ENCODE assay signal across 22 cellular contexts in genomic region chr15:98758224-98758623, GRCh38.
"Had no signal": no experiment of that assay in that cellular context is flagged by ENCODE, and none has a peak within 500 bp of the region (broad histone marks: within the 10 kb centered on the region; RNA-seq: fewer than 3 reads in every experiment).

No MANE protein-coding gene starts in this region.

- H2AFZ ChIP-seq: hepatocyte had no signal

- H3K27me3 Mint-ChIP-seq: activated naive CD4-positive, alpha-beta T cell treated with anti-CD3 and anti-CD28 coated beads, Interleukin-2, amount 50 U/mL, for 24 hours; naive thymus-derived CD8-positive, alpha-beta T cell; stimulated activated naive CD8-positive, alpha-beta T cell treated with anti-CD3 and anti-CD28 coated beads, Interleukin-15, amount 100 ng/mL, for 72 hours; type B pancreatic cell had no signal

- H3K4me2 ChIP-seq: hepatocyte, smooth muscle cell had no signal

- H3K27ac ChIP-seq: hepatocyte, pancreas, right lobe of liver, suprapubic skin had no signal

- FAIRE-seq: islet of Langerhans, pancreas had no signal

- H3K27ac Mint-ChIP-seq: activated T-cell treated with anti-CD3 and anti-CD28 coated beads, Interleukin-2, amount 50 U/mL, for 72 hours; T-helper 2 cell treated with Interferon-gamma antibody and Interleukin-4, amounts not matched to agents 5 μg/mL and 100 μg/mL, for 36 hours; type B pancreatic cell had no signal

- H3K9me3 ChIP-seq: neutrophil, pancreas, right lobe of liver, suprapubic skin had no signal

- ATAC-seq: activated T-cell treated with anti-CD3 and anti-CD28 coated beads, Interleukin-2, amount 50 U/mL, for 72 hours; left cardiac atrium; naive thymus-derived CD8-positive, alpha-beta T cell; pancreas; right lobe of liver; stimulated activated naive CD8-positive, alpha-beta T cell treated with anti-CD3 and anti-CD28 coated beads, Interleukin-15, amount 100 ng/mL, for 72 hours had no signal

- H3K27me3 ChIP-seq: dorsolateral prefrontal cortex, hepatocyte, neutrophil, pancreas, right lobe of liver, suprapubic skin had no signal

- H3K9me3 Mint-ChIP-seq: activated naive CD4-positive, alpha-beta T cell treated with anti-CD3 and anti-CD28 coated beads, Interleukin-2, amount 50 U/mL, for 24 hours; activated T-cell treated with anti-CD3 and anti-CD28 coated beads, Interleukin-2, amount 50 U/mL, for 72 hours; naive thymus-derived CD8-positive, alpha-beta T cell; stimulated activated naive CD8-positive, alpha-beta T cell treated with anti-CD3 and anti-CD28 coated beads, Interleukin-15, amount 100 ng/mL, for 72 hours; T-helper 2 cell treated with Interferon-gamma antibody and Interleukin-4, amounts not matched to agents 5 μg/mL and 100 μg/mL, for 36 hours; type B pancreatic cell had no signal

- H3K4me1 ChIP-seq: right lobe of liver had no signal

- DNase-seq: activated CD4-positive, alpha-beta T cell treated with anti-CD3 and anti-CD28 coated beads for 1 hour; activated CD8-positive, alpha-beta memory T cell treated with anti-CD3 and anti-CD28 coated beads for 24 hours; activated CD8-positive, alpha-beta memory T cell treated with anti-CD3 and anti-CD28 coated beads, Interleukin-2, amount 50 U/mL, for 48 hours; activated effector memory CD4-positive, alpha-beta T cell treated with anti-CD3 and anti-CD28 coated beads, Interleukin-2, amount 50 U/mL, for 16 hours; activated T-cell treated with anti-CD3 and anti-CD28 coated beads, Interleukin-2, amount 50 U/mL, for 72 hours; dorsolateral prefrontal cortex; foreskin fibroblast; left cardiac atrium; mesenchymal stem cell; naive thymus-derived CD8-positive, alpha-beta T cell; pancreas; right lobe of liver; stimulated activated CD4-positive, alpha-beta T cell treated with anti-CD3 and anti-CD28 coated beads, Interleukin-4, amount 100 ng/mL, for 1 hour; stimulated activated naive CD8-positive, alpha-beta T cell treated with anti-CD3 and anti-CD28 coated beads, Interleukin-15, amount 100 ng/mL, for 72 hours had no signal

- H3K4me3 Mint-ChIP-seq: activated naive CD4-positive, alpha-beta T cell treated with anti-CD3 and anti-CD28 coated beads, Interleukin-2, amount 50 U/mL, for 24 hours; activated T-cell treated with anti-CD3 and anti-CD28 coated beads, Interleukin-2, amount 50 U/mL, for 72 hours; stimulated activated naive CD8-positive, alpha-beta T cell treated with anti-CD3 and anti-CD28 coated beads, Interleukin-15, amount 100 ng/mL, for 72 hours; T-helper 2 cell treated with Interferon-gamma antibody and Interleukin-4, amounts not matched to agents 5 μg/mL and 100 μg/mL, for 36 hours; type B pancreatic cell had no signal

- H3K36me3 Mint-ChIP-seq: activated naive CD4-positive, alpha-beta T cell treated with anti-CD3 and anti-CD28 coated beads, Interleukin-2, amount 50 U/mL, for 24 hours; naive thymus-derived CD8-positive, alpha-beta T cell; type B pancreatic cell had no signal
